In genomic region chr10:10804061-10804460, GRCh38 we compare ENCODE assay signal across 1 cellular context.
TF ChIP-seq lines count a peak whose summit lies in the region.

No MANE protein-coding gene starts in this region.

TF ChIP-seq in GM12878, 131 proteins besides CTCF, POLR2A, EP300 and RAD21 (continued from another document):
- TF ChIP-seq ZBTB40 (IDR thresholded peaks at IDR 0.05; ENCODE audit: borderline replicate concordance), result peak; percentile 32; the same call in 1 of the 2 replicates
